Comparison of ENCODE assay signal across 34 cellular contexts in genomic region chr7:33694006-33694405, GRCh38.
"Had no signal": no experiment of that assay in that cellular context is flagged by ENCODE, and none has a peak within 500 bp of the region (broad histone marks: within the 10 kb centered on the region; RNA-seq: fewer than 3 reads in every experiment).

No MANE protein-coding gene starts in this region.

- ATAC-seq: activated CD8-positive, alpha-beta memory T cell treated with anti-CD3 and anti-CD28 coated beads, Interleukin-2, amount 10 ng/mL, durations not matched to agents 7 days and 5 days had no signal

- H3K27me3 ChIP-seq: ascending aorta, cardiac muscle cell, MG63 had no signal

- H3K9me3 ChIP-seq: ascending aorta had no signal

- H3K4me3 ChIP-seq: ascending aorta, cardiac muscle cell, MG63 had no signal

- H3K36me3 ChIP-seq: ascending aorta, cardiac muscle cell, MG63 had no signal

- H3K4me1 ChIP-seq: ascending aorta had no signal

- H3K27ac ChIP-seq: ascending aorta, cardiac muscle cell, VCaP had no signal

- DNase-seq: activated B cell treated with CpG ODN at 0.5 μM for 24 hours; activated CD4-positive, alpha-beta memory T cell treated with anti-CD3 and anti-CD28 coated beads, Interleukin-2, amount 10 ng/mL, durations not matched to agents 7 days and 5 days; activated CD4-positive, alpha-beta T cell treated with anti-CD3 and anti-CD28 coated beads for 4 hours; activated CD4-positive, alpha-beta T cell treated with anti-CD3 and anti-CD28 coated beads, Interleukin-2, amount 50 U/mL, for 1 hour; activated CD4-positive, CD25-positive, alpha-beta regulatory T cell treated with anti-CD3 and anti-CD28 coated beads, Interleukin-2, amount 50 U/mL, for 72 hours; activated CD8-positive, alpha-beta memory T cell treated with anti-CD3 and anti-CD28 coated beads for 24 hours; activated CD8-positive, alpha-beta memory T cell treated with anti-CD3 and anti-CD28 coated beads, Interleukin-2, amount 10 ng/mL, durations not matched to agents 7 days and 5 days; activated CD8-positive, alpha-beta memory T cell treated with anti-CD3 and anti-CD28 coated beads, Interleukin-2, amount 50 U/mL, for 48 hours; activated effector memory CD4-positive, alpha-beta T cell treated with Interleukin-2 at 50 U/mL for 16 hours; activated naive CD4-positive, alpha-beta T cell treated with anti-CD3 and anti-CD28 coated beads, Interleukin-2, amount 50 U/mL, for 16 hours; activated naive CD8-positive, alpha-beta T cell treated with anti-CD3 and anti-CD28 coated beads for 36 hours; activated T-cell treated with anti-CD3 and anti-CD28 coated beads, Interleukin-2, amount 50 U/mL, for 48 hours; amygdala; Karpas-422; KBM-7; MG63; NCI-H1048; NCI-H1105 treated with DMSO at 0.1 percent for 48 hours; NCI-H1436; NCI-H1694 treated with DMSO at 0.1 percent for 48 hours; NCI-H2029; NCI-H2171; NCI-H510A; NCI-H526; NCI-H748 treated with DMSO at 0.1 percent for 48 hours; NK-92 treated with Interleukin-12 subunit alpha and Interleukin-12 subunit beta, amount 100 ng/mL, for 24 hours; Right ventricle myocardium superior; SW 1271; T-helper 1 cell; T-helper 2 cell; T-helper 9 cell had no signal
